Comparison of ENCODE assay signal across 1 cellular context in the genomic region with DNA sequence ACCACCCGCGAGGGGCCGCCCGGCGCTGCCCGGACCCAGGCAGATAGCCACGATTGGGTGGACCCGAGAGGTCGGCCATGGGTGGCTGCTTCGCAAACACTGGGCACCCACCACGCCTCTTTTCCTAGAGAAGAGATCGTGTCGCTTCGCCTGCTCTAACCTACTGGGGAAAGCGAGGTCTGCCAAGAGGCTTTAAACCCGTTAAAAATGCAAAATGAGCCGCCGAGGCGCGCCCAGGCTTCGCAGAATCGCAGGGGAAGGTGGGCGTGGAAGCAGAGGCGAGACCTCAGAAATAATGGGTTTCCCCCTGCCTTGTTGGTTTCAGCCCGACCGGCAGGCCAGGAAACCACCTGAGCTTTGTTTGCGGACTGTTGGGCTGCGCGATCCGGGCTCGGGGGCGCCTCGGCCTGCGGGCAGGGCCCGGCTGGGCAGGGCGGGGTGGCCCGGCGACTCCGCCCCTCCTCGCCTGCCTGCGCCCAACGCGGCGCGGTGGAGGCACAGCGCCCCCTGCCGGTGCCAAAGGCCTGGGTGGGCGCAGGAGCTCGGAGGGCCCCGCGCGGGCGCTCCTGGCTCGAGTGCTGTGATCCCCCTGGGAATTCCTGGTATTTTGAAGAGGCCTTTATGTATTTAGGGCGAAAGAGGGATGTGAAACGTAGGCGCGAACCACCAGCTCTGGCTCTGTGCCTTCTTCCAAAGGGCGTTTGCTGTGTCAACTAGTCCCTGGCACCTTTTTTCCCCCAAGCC.
TF ChIP-seq lines count a peak whose summit lies in the region.

No MANE protein-coding gene starts in this region.

TF ChIP-seq in WTC11, 78 proteins besides CTCF, POLR2A, EP300 and RAD21 (continued from another document and continues in another):
- TF ChIP-seq ESRRA (CRISPR knock-in tag; IDR thresholded peaks at IDR 0.05; ENCODE audit: borderline replicate concordance) (no peak), CBFB (CRISPR knock-in tag; IDR thresholded peaks at IDR 0.05; ENCODE audit: low read depth) (no peak), ZNF671 (CRISPR knock-in tag; IDR thresholded peaks at IDR 0.05) (no peak), NR1H2 (CRISPR knock-in tag; IDR thresholded peaks at IDR 0.05) (no peak), JAZF1 (CRISPR knock-in tag; IDR thresholded peaks at IDR 0.05) (no peak), ZNF423 (CRISPR knock-in tag; IDR thresholded peaks at IDR 0.05) (no peak), CREB1 (CRISPR knock-in tag; IDR thresholded peaks at IDR 0.05) (no peak), RORB (CRISPR knock-in tag; IDR thresholded peaks at IDR 0.05) (no peak), MLX (CRISPR knock-in tag; IDR thresholded peaks at IDR 0.05) (no peak), IRF1 (CRISPR knock-in tag; IDR thresholded peaks at IDR 0.05) (0 out of 2 replicates have a peak, but pooled peaks have one; percentile 37), ZNF396 (CRISPR knock-in tag; IDR thresholded peaks at IDR 0.05; ENCODE audit: borderline replicate concordance) (no peak), TEAD4 (CRISPR knock-in tag; IDR thresholded peaks at IDR 0.05) (no peak), KAT7 (CRISPR knock-in tag; IDR thresholded peaks at IDR 0.05; ENCODE audit: borderline replicate concordance) (0 out of 2 replicates have a peak, but pooled peaks have one; percentile 68), MXD4 (CRISPR knock-in tag; IDR thresholded peaks at IDR 0.05; ENCODE audit: borderline replicate concordance) (no peak), OVOL2 (CRISPR knock-in tag; IDR thresholded peaks at IDR 0.05; ENCODE audit: borderline replicate concordance) (no peak), TEAD1 (CRISPR knock-in tag; IDR thresholded peaks at IDR 0.05) (peak; percentile 52; the same call in 1 of the 2 replicates), SOX15 (CRISPR knock-in tag; IDR thresholded peaks at IDR 0.05) (no peak), ZBTB21 (CRISPR knock-in tag; IDR thresholded peaks at IDR 0.05; ENCODE audit: borderline replicate concordance) (no peak), PRRX2 (CRISPR knock-in tag; IDR thresholded peaks at IDR 0.05) (no peak), MYBL2 (CRISPR knock-in tag; IDR thresholded peaks at IDR 0.05) (no peak), FOXP4 (CRISPR knock-in tag; IDR thresholded peaks at IDR 0.05) (peak; percentile 47; the same call in 1 of the 2 replicates), ZMAT4 (CRISPR knock-in tag; IDR thresholded peaks at IDR 0.05) (no peak), FOXP1 (CRISPR knock-in tag; IDR thresholded peaks at IDR 0.05; ENCODE audit: borderline replicate concordance) (peak; percentile 53), ETV6 (CRISPR knock-in tag; IDR thresholded peaks at IDR 0.05) (peak; percentile 64; the same call in 1 of the 2 replicates), ZNF232 (CRISPR knock-in tag; IDR thresholded peaks at IDR 0.05) (peak; percentile 40; the same call in 1 of the 2 replicates), GRHL2 (CRISPR knock-in tag; IDR thresholded peaks at IDR 0.05; ENCODE audit: insufficient replicate concordance, severe bottlenecking) (no peak), EMX1 (CRISPR knock-in tag; IDR thresholded peaks at IDR 0.05) (no peak)
- TF ChIP-seq, protein P1, sequence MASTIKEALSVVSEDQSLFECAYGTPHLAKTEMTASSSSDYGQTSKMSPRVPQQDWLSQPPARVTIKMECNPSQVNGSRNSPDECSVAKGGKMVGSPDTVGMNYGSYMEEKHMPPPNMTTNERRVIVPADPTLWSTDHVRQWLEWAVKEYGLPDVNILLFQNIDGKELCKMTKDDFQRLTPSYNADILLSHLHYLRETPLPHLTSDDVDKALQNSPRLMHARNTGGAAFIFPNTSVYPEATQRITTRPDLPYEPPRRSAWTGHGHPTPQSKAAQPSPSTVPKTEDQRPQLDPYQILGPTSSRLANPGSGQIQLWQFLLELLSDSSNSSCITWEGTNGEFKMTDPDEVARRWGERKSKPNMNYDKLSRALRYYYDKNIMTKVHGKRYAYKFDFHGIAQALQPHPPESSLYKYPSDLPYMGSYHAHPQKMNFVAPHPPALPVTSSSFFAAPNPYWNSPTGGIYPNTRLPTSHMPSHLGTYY (CRISPR knock-in tag; IDR thresholded peaks at IDR 0.05), result no peak
- TF ChIP-seq, protein P2, sequence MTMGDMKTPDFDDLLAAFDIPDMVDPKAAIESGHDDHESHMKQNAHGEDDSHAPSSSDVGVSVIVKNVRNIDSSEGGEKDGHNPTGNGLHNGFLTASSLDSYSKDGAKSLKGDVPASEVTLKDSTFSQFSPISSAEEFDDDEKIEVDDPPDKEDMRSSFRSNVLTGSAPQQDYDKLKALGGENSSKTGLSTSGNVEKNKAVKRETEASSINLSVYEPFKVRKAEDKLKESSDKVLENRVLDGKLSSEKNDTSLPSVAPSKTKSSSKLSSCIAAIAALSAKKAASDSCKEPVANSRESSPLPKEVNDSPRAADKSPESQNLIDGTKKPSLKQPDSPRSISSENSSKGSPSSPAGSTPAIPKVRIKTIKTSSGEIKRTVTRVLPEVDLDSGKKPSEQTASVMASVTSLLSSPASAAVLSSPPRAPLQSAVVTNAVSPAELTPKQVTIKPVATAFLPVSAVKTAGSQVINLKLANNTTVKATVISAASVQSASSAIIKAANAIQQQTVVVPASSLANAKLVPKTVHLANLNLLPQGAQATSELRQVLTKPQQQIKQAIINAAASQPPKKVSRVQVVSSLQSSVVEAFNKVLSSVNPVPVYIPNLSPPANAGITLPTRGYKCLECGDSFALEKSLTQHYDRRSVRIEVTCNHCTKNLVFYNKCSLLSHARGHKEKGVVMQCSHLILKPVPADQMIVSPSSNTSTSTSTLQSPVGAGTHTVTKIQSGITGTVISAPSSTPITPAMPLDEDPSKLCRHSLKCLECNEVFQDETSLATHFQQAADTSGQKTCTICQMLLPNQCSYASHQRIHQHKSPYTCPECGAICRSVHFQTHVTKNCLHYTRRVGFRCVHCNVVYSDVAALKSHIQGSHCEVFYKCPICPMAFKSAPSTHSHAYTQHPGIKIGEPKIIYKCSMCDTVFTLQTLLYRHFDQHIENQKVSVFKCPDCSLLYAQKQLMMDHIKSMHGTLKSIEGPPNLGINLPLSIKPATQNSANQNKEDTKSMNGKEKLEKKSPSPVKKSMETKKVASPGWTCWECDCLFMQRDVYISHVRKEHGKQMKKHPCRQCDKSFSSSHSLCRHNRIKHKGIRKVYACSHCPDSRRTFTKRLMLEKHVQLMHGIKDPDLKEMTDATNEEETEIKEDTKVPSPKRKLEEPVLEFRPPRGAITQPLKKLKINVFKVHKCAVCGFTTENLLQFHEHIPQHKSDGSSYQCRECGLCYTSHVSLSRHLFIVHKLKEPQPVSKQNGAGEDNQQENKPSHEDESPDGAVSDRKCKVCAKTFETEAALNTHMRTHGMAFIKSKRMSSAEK (CRISPR knock-in tag; IDR thresholded peaks at IDR 0.05; ENCODE audit: borderline replicate concordance), result no peak
- TF ChIP-seq, protein P3, sequence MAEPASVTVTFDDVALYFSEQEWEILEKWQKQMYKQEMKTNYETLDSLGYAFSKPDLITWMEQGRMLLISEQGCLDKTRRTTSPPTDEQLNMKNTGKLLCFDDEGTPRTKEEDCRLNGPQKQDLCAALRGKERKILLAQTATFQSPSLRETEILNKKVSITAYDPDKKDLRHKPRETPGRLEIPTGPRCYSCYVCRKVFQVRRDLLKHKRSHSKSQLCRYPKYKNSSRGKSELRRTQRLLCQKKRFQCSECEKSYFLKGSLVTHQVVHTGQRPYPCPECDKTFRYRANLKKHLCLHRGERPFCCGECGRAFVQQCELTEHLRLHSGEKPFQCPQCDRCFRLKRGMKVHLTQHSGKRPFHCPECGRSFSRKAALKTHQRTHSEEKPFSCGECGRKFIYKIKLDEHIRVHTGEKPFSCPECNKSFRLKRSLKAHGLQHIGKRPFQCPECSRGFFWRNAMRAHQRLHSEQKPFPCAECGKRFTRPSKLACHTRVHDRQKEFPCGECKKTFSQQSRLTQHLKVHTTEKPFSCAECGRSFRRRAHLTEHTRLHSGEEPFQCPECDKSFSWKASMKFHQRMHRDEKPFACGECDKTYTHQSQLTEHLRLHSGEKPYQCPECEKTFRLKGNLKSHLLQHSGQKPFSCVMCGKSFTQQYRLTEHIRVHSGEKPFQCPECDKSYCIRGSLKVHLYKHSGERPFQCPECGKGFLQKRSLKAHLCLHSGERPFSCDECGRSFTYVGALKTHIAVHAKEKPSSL (CRISPR knock-in tag; conservative IDR thresholded peaks at IDR 0.05), result no peak
- TF ChIP-seq, protein P4, sequence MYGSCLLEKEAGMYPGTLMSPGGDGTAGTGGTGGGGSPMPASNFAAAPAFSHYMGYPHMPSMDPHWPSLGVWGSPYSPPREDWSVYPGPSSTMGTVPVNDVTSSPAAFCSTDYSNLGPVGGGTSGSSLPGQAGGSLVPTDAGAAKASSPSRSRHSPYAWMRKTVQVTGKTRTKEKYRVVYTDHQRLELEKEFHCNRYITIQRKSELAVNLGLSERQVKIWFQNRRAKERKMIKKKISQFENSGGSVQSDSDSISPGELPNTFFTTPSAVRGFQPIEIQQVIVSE (CRISPR knock-in tag; IDR thresholded peaks at IDR 0.05; ENCODE audit: borderline replicate concordance), result no peak
- TF ChIP-seq, protein P5, sequence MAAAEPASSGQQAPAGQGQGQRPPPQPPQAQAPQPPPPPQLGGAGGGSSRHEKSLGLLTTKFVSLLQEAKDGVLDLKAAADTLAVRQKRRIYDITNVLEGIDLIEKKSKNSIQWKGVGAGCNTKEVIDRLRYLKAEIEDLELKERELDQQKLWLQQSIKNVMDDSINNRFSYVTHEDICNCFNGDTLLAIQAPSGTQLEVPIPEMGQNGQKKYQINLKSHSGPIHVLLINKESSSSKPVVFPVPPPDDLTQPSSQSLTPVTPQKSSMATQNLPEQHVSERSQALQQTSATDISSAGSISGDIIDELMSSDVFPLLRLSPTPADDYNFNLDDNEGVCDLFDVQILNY (CRISPR knock-in tag; IDR thresholded peaks at IDR 0.05), result 0 out of 2 replicates have a peak, but pooled peaks have one; percentile 46
- TF ChIP-seq, protein P6, sequence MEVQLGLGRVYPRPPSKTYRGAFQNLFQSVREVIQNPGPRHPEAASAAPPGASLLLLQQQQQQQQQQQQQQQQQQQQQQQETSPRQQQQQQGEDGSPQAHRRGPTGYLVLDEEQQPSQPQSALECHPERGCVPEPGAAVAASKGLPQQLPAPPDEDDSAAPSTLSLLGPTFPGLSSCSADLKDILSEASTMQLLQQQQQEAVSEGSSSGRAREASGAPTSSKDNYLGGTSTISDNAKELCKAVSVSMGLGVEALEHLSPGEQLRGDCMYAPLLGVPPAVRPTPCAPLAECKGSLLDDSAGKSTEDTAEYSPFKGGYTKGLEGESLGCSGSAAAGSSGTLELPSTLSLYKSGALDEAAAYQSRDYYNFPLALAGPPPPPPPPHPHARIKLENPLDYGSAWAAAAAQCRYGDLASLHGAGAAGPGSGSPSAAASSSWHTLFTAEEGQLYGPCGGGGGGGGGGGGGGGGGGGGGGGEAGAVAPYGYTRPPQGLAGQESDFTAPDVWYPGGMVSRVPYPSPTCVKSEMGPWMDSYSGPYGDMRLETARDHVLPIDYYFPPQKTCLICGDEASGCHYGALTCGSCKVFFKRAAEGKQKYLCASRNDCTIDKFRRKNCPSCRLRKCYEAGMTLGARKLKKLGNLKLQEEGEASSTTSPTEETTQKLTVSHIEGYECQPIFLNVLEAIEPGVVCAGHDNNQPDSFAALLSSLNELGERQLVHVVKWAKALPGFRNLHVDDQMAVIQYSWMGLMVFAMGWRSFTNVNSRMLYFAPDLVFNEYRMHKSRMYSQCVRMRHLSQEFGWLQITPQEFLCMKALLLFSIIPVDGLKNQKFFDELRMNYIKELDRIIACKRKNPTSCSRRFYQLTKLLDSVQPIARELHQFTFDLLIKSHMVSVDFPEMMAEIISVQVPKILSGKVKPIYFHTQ (CRISPR knock-in tag; IDR thresholded peaks at IDR 0.05), result no peak
- TF ChIP-seq, protein P7, sequence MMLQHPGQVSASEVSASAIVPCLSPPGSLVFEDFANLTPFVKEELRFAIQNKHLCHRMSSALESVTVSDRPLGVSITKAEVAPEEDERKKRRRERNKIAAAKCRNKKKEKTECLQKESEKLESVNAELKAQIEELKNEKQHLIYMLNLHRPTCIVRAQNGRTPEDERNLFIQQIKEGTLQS (CRISPR knock-in tag; conservative IDR thresholded peaks at IDR 0.05), result no peak
- TF ChIP-seq, protein P8, sequence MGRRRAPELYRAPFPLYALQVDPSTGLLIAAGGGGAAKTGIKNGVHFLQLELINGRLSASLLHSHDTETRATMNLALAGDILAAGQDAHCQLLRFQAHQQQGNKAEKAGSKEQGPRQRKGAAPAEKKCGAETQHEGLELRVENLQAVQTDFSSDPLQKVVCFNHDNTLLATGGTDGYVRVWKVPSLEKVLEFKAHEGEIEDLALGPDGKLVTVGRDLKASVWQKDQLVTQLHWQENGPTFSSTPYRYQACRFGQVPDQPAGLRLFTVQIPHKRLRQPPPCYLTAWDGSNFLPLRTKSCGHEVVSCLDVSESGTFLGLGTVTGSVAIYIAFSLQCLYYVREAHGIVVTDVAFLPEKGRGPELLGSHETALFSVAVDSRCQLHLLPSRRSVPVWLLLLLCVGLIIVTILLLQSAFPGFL (CRISPR knock-in tag; IDR thresholded peaks at IDR 0.05; ENCODE audit: borderline replicate concordance), result no peak
- TF ChIP-seq, protein P9, sequence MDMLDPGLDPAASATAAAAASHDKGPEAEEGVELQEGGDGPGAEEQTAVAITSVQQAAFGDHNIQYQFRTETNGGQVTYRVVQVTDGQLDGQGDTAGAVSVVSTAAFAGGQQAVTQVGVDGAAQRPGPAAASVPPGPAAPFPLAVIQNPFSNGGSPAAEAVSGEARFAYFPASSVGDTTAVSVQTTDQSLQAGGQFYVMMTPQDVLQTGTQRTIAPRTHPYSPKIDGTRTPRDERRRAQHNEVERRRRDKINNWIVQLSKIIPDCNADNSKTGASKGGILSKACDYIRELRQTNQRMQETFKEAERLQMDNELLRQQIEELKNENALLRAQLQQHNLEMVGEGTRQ (CRISPR knock-in tag; IDR thresholded peaks at IDR 0.05), result no peak
